ENCODE assay signal across 8 cellular contexts in the genomic region with DNA sequence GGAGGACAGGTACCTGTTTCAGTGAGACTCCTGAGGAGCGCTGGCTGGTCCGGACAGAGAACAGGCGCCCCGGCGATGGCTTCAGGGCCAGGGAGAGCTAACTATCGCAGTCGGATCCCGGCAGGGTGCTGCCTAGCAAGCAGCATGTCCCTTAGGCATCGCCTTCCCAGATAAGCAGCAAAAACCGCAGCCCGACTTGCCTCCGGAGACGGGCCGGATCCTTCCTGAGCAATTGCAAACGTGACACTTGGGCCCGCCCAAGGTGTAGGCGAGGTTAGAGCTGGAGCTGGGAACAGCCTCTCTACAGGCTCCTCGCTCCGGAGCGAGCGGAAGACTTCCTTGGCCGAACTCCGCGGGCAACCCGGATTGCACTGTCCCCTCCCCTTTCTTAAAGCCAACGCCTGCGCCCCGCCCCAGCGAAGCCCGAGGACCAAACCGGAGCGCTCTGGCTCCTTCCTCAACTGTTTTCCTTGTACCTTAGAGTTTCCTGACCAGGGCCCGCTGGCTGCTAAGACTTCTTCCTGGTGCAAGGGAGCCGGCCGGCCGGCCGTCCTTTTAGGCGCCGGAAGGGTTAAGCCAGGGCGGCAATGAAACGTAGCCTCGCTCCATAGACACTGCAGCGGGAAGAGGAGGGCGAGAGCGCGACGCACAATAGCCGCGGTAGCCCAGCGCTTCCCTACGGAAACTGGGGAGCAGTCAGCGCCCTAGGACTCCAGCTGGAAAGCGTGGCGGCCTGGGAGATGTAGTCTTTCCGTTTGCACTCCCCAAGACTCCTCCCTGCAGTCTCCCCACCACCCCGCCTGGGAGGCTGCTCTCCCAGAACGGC. TPM values are rescaled to one million over a fixed set of nuclear protein-coding genes. Genes with fewer than 3 reads are reported as not detected.
DNase-seq lines count a peak whose midpoint lies in the region; ATAC-seq and FAIRE-seq lines count a peak whose summit lies in the region.

A gene with protein sequence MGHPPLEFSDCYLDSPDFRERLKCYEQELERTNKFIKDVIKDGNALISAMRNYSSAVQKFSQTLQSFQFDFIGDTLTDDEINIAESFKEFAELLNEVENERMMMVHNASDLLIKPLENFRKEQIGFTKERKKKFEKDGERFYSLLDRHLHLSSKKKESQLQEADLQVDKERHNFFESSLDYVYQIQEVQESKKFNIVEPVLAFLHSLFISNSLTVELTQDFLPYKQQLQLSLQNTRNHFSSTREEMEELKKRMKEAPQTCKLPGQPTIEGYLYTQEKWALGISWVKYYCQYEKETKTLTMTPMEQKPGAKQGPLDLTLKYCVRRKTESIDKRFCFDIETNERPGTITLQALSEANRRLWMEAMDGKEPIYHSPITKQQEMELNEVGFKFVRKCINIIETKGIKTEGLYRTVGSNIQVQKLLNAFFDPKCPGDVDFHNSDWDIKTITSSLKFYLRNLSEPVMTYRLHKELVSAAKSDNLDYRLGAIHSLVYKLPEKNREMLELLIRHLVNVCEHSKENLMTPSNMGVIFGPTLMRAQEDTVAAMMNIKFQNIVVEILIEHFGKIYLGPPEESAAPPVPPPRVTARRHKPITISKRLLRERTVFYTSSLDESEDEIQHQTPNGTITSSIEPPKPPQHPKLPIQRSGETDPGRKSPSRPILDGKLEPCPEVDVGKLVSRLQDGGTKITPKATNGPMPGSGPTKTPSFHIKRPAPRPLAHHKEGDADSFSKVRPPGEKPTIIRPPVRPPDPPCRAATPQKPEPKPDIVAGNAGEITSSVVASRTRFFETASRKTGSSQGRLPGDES (minus strand): TSS at position 341 of the 826 bp plus-strand sequence. CDS start 475 bp downstream, outside the sequence.

- no peaks in the 10 kb centered on the region for H3K4me1 Mint-ChIP-seq in T-helper 1 cell treated with Interleukin-12 subunit alpha and Interleukin-12 subunit beta and Interleukin-4 antibody, amounts not matched to agents 30 μg/mL and 1 μg/mL, for 36 hours (ENCODE audit: low read depth)
- H3K4me1 Mint-ChIP-seq in activated naive CD8-positive, alpha-beta T cell (ENCODE audit: low read depth) = peaks cover 7% of the 10 kb centered on the region
- peaks cover 0 to 8% (median 4%) of the 10 kb centered on the region in 7 donors for H3K4me1 Mint-ChIP-seq in naive thymus-derived CD4-positive, alpha-beta T cell

- POLR2A ChIA-PET in naive thymus-derived CD4-positive, alpha-beta T cell (lab: Charles Lee) = no interaction called here

- no peak within 1 kb of the TSS for H3K27ac Mint-ChIP-seq in T-helper 1 cell treated with Interleukin-12 subunit alpha and Interleukin-12 subunit beta and Interleukin-4 antibody, amounts not matched to agents 30 μg/mL and 1 μg/mL, for 36 hours
- no peak within 1 kb of the TSS for H3K27ac Mint-ChIP-seq in activated naive CD8-positive, alpha-beta T cell
- H3K27ac Mint-ChIP-seq in naive thymus-derived CD4-positive, alpha-beta T cell = no peak within 1 kb of the TSS

- no peak for FAIRE-seq in urothelium cell line (lab: Jason Lieb, UNC)

- no peaks in the 10 kb centered on the region for H3K9me3 ChIP-seq in naive thymus-derived CD4-positive, alpha-beta T cell (ENCODE audit: control insufficient read depth in 2 of 3, low read length in 3 of 3)

- H3K36me3 ChIP-seq in naive thymus-derived CD4-positive, alpha-beta T cell (ENCODE audit: control insufficient read depth in 2 of 3, insufficient read depth in 3 of 3, low read length in 3 of 3) = no peaks in the 10 kb centered on the region

- peak within 1 kb of the TSS; percentile 68 for H3K4me3 Mint-ChIP-seq in T-helper 1 cell treated with Interleukin-12 subunit alpha and Interleukin-12 subunit beta and Interleukin-4 antibody, amounts not matched to agents 30 μg/mL and 1 μg/mL, for 36 hours
- H3K4me3 Mint-ChIP-seq in activated naive CD8-positive, alpha-beta T cell = peak within 1 kb of the TSS; percentile 79
- H3K4me3 Mint-ChIP-seq in naive thymus-derived CD4-positive, alpha-beta T cell = peak within 1 kb of the TSS; percentile 70 to 83 (median 80)

- CTCF ChIA-PET in naive thymus-derived CD4-positive, alpha-beta T cell (lab: Charles Lee) = no interaction called here

- no peak for DNase-seq in T-helper 1 cell
- DNase-seq in NCI-H2196 (lab: John Stamatoyannopoulos, UW; ENCODE audit: unreplicated experiment) = peak; percentile 36
- DNase-seq in foreskin melanocyte = peak; percentile 57
- no peak for DNase-seq in naive thymus-derived CD4-positive, alpha-beta T cell
- DNase-seq in urothelium cell line (ENCODE audit: low spot score) = peak; percentile 75

- intact Hi-C loops in naive thymus-derived CD4-positive, alpha-beta T cell (cut with micrococcal nuclease) = no loop called here

- peak within 1 kb of the TSS; percentile 27 for H3K4me3 ChIP-seq in naive thymus-derived CD4-positive, alpha-beta T cell (ENCODE audit: low read length)

- ATAC-seq in naive thymus-derived CD4-positive, alpha-beta T cell = no peak
- no peak for ATAC-seq in GM19463 (IDR thresholded peaks at IDR 0.05; ENCODE audit: unreplicated experiment)

- peaks cover 32% of the 10 kb centered on the region for H3K27me3 Mint-ChIP-seq in T-helper 1 cell treated with Interleukin-12 subunit alpha and Interleukin-12 subunit beta and Interleukin-4 antibody, amounts not matched to agents 30 μg/mL and 1 μg/mL, for 36 hours (ENCODE audit: low read depth)
- H3K27me3 Mint-ChIP-seq in activated naive CD8-positive, alpha-beta T cell = peaks cover 20% of the 10 kb centered on the region
- peaks cover 32 to 46% (median 44%) of the 10 kb centered on the region in 5 donors for H3K27me3 Mint-ChIP-seq in naive thymus-derived CD4-positive, alpha-beta T cell

- no peak within 1 kb of the TSS for H3K27ac ChIP-seq in naive thymus-derived CD4-positive, alpha-beta T cell (ENCODE audit: low read depth, low read length)

- no peaks in the 10 kb centered on the region for H3K4me1 ChIP-seq in naive thymus-derived CD4-positive, alpha-beta T cell (ENCODE audit: control insufficient read depth in 2 of 2, insufficient read depth in 2 of 2, low read length in 2 of 2)

- no peaks in the 10 kb centered on the region for H3K9me3 Mint-ChIP-seq in T-helper 1 cell treated with Interleukin-12 subunit alpha and Interleukin-12 subunit beta and Interleukin-4 antibody, amounts not matched to agents 30 μg/mL and 1 μg/mL, for 36 hours
- no peaks in the 10 kb centered on the region for H3K9me3 Mint-ChIP-seq in activated naive CD8-positive, alpha-beta T cell (ENCODE audit: low read depth)
- H3K9me3 Mint-ChIP-seq in naive thymus-derived CD4-positive, alpha-beta T cell = peaks cover 0 to 3% (median 0%) of the 10 kb centered on the region in 11 donors

- H3K36me3 Mint-ChIP-seq in T-helper 1 cell treated with Interleukin-12 subunit alpha and Interleukin-12 subunit beta and Interleukin-4 antibody, amounts not matched to agents 30 μg/mL and 1 μg/mL, for 36 hours (ENCODE audit: low read depth) = no peaks in the 10 kb centered on the region
- H3K36me3 Mint-ChIP-seq in activated naive CD8-positive, alpha-beta T cell = no peaks in the 10 kb centered on the region
- H3K36me3 Mint-ChIP-seq in naive thymus-derived CD4-positive, alpha-beta T cell = peaks cover 0 to 4% (median 0%) of the 10 kb centered on the region in 5 donors

- H3K27me3 ChIP-seq in naive thymus-derived CD4-positive, alpha-beta T cell (ENCODE audit: control insufficient read depth in 2 of 2, insufficient read depth in 2 of 2, low read length in 2 of 2) = peaks cover 0 to 4% of the 10 kb centered on the region in 2 donors

RNA-seq across cellular contexts. Expression of the gene that starts here (rescaled TPM):
- total RNA-seq in naive thymus-derived CD4-positive, alpha-beta T cell = under 1 TPM; 0.05 to 0.32 (median 0.16) TPM
- not detected for polyA plus RNA-seq in naive thymus-derived CD4-positive, alpha-beta T cell

Comparison
In these comparisons a context has a peak if more than half of its experiments do, and no peak if none do; other contexts are left out.
1. DNase-seq: peak in NCI-H2196 (single experiment), foreskin melanocyte (single experiment) and urothelium cell line (single experiment); none in T-helper 1 cell (0 of 5) and naive thymus-derived CD4-positive, alpha-beta T cell (0 of 9).
2. Peak in every context shown above with its lines, with median percentiles within 50 percentile points of each other: H3K4me3 Mint-ChIP-seq.